Comparison of ENCODE assay signal across 1 cellular context in genomic region chr7:104951546-104951945, GRCh38.
TF ChIP-seq lines count a peak whose summit lies in the region.

No MANE protein-coding gene starts in this region.

TF ChIP-seq in IMR-90, 13 proteins besides CTCF, POLR2A, EP300 and RAD21:
- TF ChIP-seq USF2 (IDR thresholded peaks at IDR 0.05; ENCODE audit: low read depth, low read length) (no peak), CEBPB (IDR thresholded peaks at IDR 0.05; ENCODE audit: low read depth, low read length) (peak; percentile 67)
